1 cellular context compared by ENCODE assay signal in genomic region chr15:75211436-75212199, GRCh38.
TF ChIP-seq lines count a peak whose summit lies in the region.

No MANE protein-coding gene starts in this region.

TF ChIP-seq in GM12878, 131 proteins besides CTCF, POLR2A, EP300 and RAD21:
- TF ChIP-seq MEF2A (IDR thresholded peaks at IDR 0.05; ENCODE audit: insufficient read depth, low read depth, low read length) (no peak), POLR2AphosphoS5 (IDR thresholded peaks at IDR 0.05; ENCODE audit: low read length) (peak; percentile 49), SPI1 (IDR thresholded peaks at IDR 0.05; ENCODE audit: borderline replicate concordance, insufficient read depth, low read depth, low read length) (no peak), PRDM15 (CRISPR knock-in tag; IDR thresholded peaks at IDR 0.05) (no peak), WRNIP1 (IDR thresholded peaks at IDR 0.05; ENCODE audit: borderline replicate concordance, low read depth, low read length) (no peak), CBX3 (IDR thresholded peaks at IDR 0.05; ENCODE audit: borderline replicate concordance, low read depth) (no peak), POLR2AphosphoS2 (IDR thresholded peaks at IDR 0.05; ENCODE audit: low read depth, low read length) (0 out of 2 replicates have a peak, but pooled peaks have one; percentile 40), POU2F2 (IDR thresholded peaks at IDR 0.05; ENCODE audit: borderline replicate concordance, low read depth, low read length) (no peak), SREBF1 (IDR thresholded peaks at IDR 0.05; ENCODE audit: low read length) (no peak)
